ENCODE assay signal across 1 cellular context in genomic region chr7:123748734-123749536, GRCh38.
TF ChIP-seq lines count a peak whose summit lies in the region.

Gene WASL (minus strand): TSS chr7:123749003. CDS start chr7:123748734, 269 bp downstream.

TF ChIP-seq in GM12878, 131 proteins besides CTCF, POLR2A, EP300 and RAD21 (continued from another document and continues in another):
- TF ChIP-seq CHD4 (IDR thresholded peaks at IDR 0.05) = no peak
- peak; percentile 14; the same call in 1 of the 2 replicates for TF ChIP-seq ZSCAN29 (IDR thresholded peaks at IDR 0.05)
- peak; percentile 86 for TF ChIP-seq POLR2AphosphoS5 (IDR thresholded peaks at IDR 0.05; ENCODE audit: low read length)
- TF ChIP-seq FOS (IDR thresholded peaks at IDR 0.05; ENCODE audit: borderline replicate concordance, extremely low read depth, insufficient read length) = no peak
- TF ChIP-seq BCL11A (IDR thresholded peaks at IDR 0.05; ENCODE audit: low read depth, low read length) = no peak
- TF ChIP-seq KAT2A (conservative IDR thresholded peaks at IDR 0.05; ENCODE audit: control insufficient read depth, low read depth, low read length) = no peak
- no peak for TF ChIP-seq SREBF2 (IDR thresholded peaks at IDR 0.05; ENCODE audit: low read length)
- no peak for TF ChIP-seq MTA2 (IDR thresholded peaks at IDR 0.05; ENCODE audit: low read depth)
- TF ChIP-seq MEF2B (IDR thresholded peaks at IDR 0.05; ENCODE audit: partially characterized antibody, poor library complexity, severe bottlenecking) = no peak
- TF ChIP-seq TBL1XR1 (IDR thresholded peaks at IDR 0.05; ENCODE audit: low read depth, low read length) = peak; percentile 72; the same call in 1 of the 2 replicates
- TF ChIP-seq NRF1 (conservative IDR thresholded peaks at IDR 0.05; ENCODE audit: low read depth, low read length) = no peak
- TF ChIP-seq IRF4 (IDR thresholded peaks at IDR 0.05; ENCODE audit: low read depth, low read length) = no peak
- TF ChIP-seq STAT3 (IDR thresholded peaks at IDR 0.05; ENCODE audit: low read depth, low read length) = no peak
- TF ChIP-seq NFYA (IDR thresholded peaks at IDR 0.05; ENCODE audit: borderline replicate concordance, low read depth, low read length) = no peak
- no peak for TF ChIP-seq BMI1 (IDR thresholded peaks at IDR 0.05; ENCODE audit: borderline replicate concordance)
- TF ChIP-seq HCFC1 (IDR thresholded peaks at IDR 0.05; ENCODE audit: low read length) = peak; percentile 41
- TF ChIP-seq ZBTB40 (IDR thresholded peaks at IDR 0.05; ENCODE audit: borderline replicate concordance) = no peak
- peak; percentile 77; the same call in 1 of the 2 replicates for TF ChIP-seq BACH1 (IDR thresholded peaks at IDR 0.05; ENCODE audit: borderline replicate concordance)
- no peak for TF ChIP-seq NFXL1 (IDR thresholded peaks at IDR 0.05; ENCODE audit: borderline replicate concordance)
- TF ChIP-seq PBX3 (IDR thresholded peaks at IDR 0.05; ENCODE audit: insufficient replicate concordance, low read depth, low read length) = no peak
- TF ChIP-seq IRF5 (IDR thresholded peaks at IDR 0.05; ENCODE audit: borderline replicate concordance) = no peak
- peak; percentile 31; the same call in 1 of the 2 replicates for TF ChIP-seq MLLT1 (IDR thresholded peaks at IDR 0.05)
- TF ChIP-seq ZNF622 (IDR thresholded peaks at IDR 0.05) = no peak
- no peak for TF ChIP-seq E4F1 (IDR thresholded peaks at IDR 0.05; ENCODE audit: borderline replicate concordance, partially characterized antibody)
- TF ChIP-seq RUNX3 (IDR thresholded peaks at IDR 0.05; ENCODE audit: low read length) = peak; percentile 84
- no peak for TF ChIP-seq MYB (IDR thresholded peaks at IDR 0.05; ENCODE audit: borderline replicate concordance, low read depth, low read length)
- TF ChIP-seq LARP7 (IDR thresholded peaks at IDR 0.05) = peak; percentile 77; the same call in 1 of the 2 replicates
- peak in 1 of 2 experiments; percentile 27; a peak in 1 of 4 replicates for TF ChIP-seq ETV6 (conservative IDR thresholded peaks at IDR 0.05 in 1 of 2, IDR thresholded peaks at IDR 0.05 in 1 of 2; ENCODE audit: borderline replicate concordance in 1 of 2, low read depth in 1 of 2)
- no peak for TF ChIP-seq KDM1A (IDR thresholded peaks at IDR 0.05; ENCODE audit: borderline replicate concordance)
- TF ChIP-seq MAX (IDR thresholded peaks at IDR 0.05; ENCODE audit: low read depth, low read length) = peak; percentile 10
- TF ChIP-seq SRF (IDR thresholded peaks at IDR 0.05; ENCODE audit: low read depth in 2 of 2, low read length in 2 of 2) = peak in 1 of 2 experiments; percentile 65; a peak in 1 of 4 replicates
- 0 out of 2 replicates have a peak, but pooled peaks have one; percentile 13 for TF ChIP-seq MEF2A (IDR thresholded peaks at IDR 0.05; ENCODE audit: insufficient read depth, low read depth, low read length)
- peak; percentile 73 for TF ChIP-seq ZNF24 (IDR thresholded peaks at IDR 0.05)
- no peak for TF ChIP-seq HDAC2 (IDR thresholded peaks at IDR 0.05)
- TF ChIP-seq SMC3 (IDR thresholded peaks at IDR 0.05; ENCODE audit: borderline replicate concordance, low read length) = no peak
- peak; percentile 54 for TF ChIP-seq MYC (IDR thresholded peaks at IDR 0.05; ENCODE audit: insufficient read depth, insufficient read length, insufficient replicate concordance, low read length, severe bottlenecking)
- TF ChIP-seq ZNF687 (IDR thresholded peaks at IDR 0.05) = peak; percentile 76
- TF ChIP-seq NR2C2 (IDR thresholded peaks at IDR 0.05; ENCODE audit: borderline replicate concordance, control insufficient read depth, insufficient read length, low read depth) = no peak
- TF ChIP-seq CUX1 (IDR thresholded peaks at IDR 0.05; ENCODE audit: insufficient replicate concordance, low read depth, low read length) = peak; percentile 16
